In the genomic region with DNA sequence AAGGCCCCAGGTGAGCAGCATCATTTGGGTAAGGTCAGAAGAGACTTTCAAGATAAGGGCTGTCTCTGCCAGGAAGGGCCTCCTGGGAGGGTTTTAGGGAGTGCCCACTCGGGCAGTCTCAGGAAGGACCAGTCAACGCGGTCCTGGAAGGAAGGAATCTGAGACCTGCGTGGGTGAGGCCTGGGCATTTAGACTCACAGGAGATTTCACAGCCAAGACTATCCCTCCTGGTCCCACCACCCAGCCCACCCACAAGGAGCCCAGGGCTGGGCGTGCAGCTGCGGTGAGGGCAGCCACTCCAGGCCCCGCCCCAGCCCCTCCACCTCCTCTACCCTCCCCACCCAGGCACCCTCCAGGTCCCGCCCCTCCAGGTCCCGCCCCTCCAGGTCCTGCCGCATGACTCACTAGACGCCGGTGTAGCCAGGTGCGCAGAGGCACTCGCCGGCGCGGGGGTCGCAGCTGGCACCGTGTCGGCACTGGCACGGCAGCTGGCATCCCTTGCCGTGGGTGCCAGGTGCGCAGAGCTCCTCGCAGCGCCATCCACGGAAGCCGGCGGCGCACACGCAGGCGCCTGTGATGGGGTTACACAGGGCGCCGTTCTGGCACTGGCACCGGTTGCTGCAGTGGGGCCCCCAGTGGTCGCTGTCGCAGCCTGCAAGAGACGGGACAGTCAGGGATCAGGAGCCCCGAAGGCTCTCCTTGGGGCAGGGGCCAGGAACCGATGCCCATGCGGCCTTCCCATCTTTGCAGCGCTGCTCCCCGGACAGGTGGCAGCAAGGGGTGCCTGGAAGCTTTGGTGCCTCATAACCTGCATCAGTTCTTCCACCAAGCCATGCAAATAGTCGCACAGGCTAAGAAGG, we compare ENCODE assay signal across 8 cellular contexts.
A peak's percentile ranks its signal among the peaks of the same experiment; 100 is the strongest.
DNase-seq lines count a peak whose midpoint lies in the region; ATAC-seq and TF ChIP-seq lines count a peak whose summit lies in the region.

No MANE protein-coding gene starts in this region.

- TF ChIP-seq CTCF in BE2C (IDR thresholded peaks at IDR 0.05; ENCODE audit: low read depth, low read length) (peak; percentile 54), sigmoid colon (IDR thresholded peaks at IDR 0.05) (no peak)

- H3K27ac ChIP-seq in sigmoid colon, result no peak overlapping the region

- H3K9me3 ChIP-seq in BE2C, result no peaks in the 10 kb centered on the region
- no peaks in the 10 kb centered on the region for H3K9me3 ChIP-seq in iPS-15b (ENCODE audit: control insufficient read depth, insufficient read depth, low read length)
- H3K9me3 ChIP-seq in sigmoid colon, result no peaks in the 10 kb centered on the region

- H3K36me3 ChIP-seq in BE2C, result no peaks in the 10 kb centered on the region
- H3K36me3 ChIP-seq in iPS-15b (ENCODE audit: control insufficient read depth, insufficient read depth, low read length), result no peaks in the 10 kb centered on the region
- H3K36me3 ChIP-seq in sigmoid colon, result no peaks in the 10 kb centered on the region

- peak; percentile 74 for DNase-seq in BE2C
- DNase-seq in NCI-H748 (lab: John Stamatoyannopoulos, UW; ENCODE audit: unreplicated experiment), result peak; percentile 76
- peak; percentile 41 for DNase-seq in activated T-helper 1 cell treated with Interleukin-2 at 50 U/mL for 16 hours (ENCODE audit: low read depth)
- peak; percentile 70 for DNase-seq in stimulated activated CD4-positive, alpha-beta T cell treated with anti-CD3 and anti-CD28 coated beads, Interleukin-2, amount 100 ng/mL, for 4 hours (ENCODE audit: low read depth)
- DNase-seq in sigmoid colon, result no peak

- H3K4me1 ChIP-seq in BE2C (peaks cover 7% of the 10 kb centered on the region; the same call in 1 of the 2 replicates), iPS-15b (ENCODE audit: control insufficient read depth, insufficient read depth, low read length) (peaks cover 7% of the 10 kb centered on the region), sigmoid colon (peaks cover 0 to 10% (median 6%) of the 10 kb centered on the region in 4 donors)

- WGBS in sigmoid colon, 2 donors, result 5% methylated on average over 43 of the region's 43 CpGs

- no peak for TF ChIP-seq POLR2A in sigmoid colon (IDR thresholded peaks at IDR 0.05)

- ATAC-seq in GM19324 (IDR thresholded peaks at IDR 0.05; ENCODE audit: low FRiP score, unreplicated experiment) (peak; percentile 49), GM18861 (IDR thresholded peaks at IDR 0.05; ENCODE audit: unreplicated experiment) (no peak)

- H3K4me3 ChIP-seq in BE2C (ENCODE audit: low read depth, low read length), result peak overlapping the region; percentile 54
- peak overlapping the region; percentile 71 for H3K4me3 ChIP-seq in iPS-15b (ENCODE audit: low read depth, low read length)
- H3K4me3 ChIP-seq in sigmoid colon, result no peak overlapping the region

- intact Hi-C loops in sigmoid colon (cut with DNase I), result no loop called here

- peak overlapping the region; percentile 29 for H3K9ac ChIP-seq in iPS-15b (ENCODE audit: low read depth, low read length)

- H3K27me3 ChIP-seq in BE2C (no peaks in the 10 kb centered on the region), iPS-15b (ENCODE audit: control insufficient read depth, insufficient read depth, low read length) (peaks cover 4% of the 10 kb centered on the region), sigmoid colon (peaks cover 9 to 54% (median 16%) of the 10 kb centered on the region in 3 donors)

- TF ChIP-seq EP300 in sigmoid colon (IDR thresholded peaks at IDR 0.05), result no peak

Comparison
In these comparisons a context has a peak if more than half of its experiments do, and no peak if none do; other contexts are left out.
1. H3K4me3 ChIP-seq: peak in BE2C (single experiment) and iPS-15b (single experiment); none in sigmoid colon (0 of 4).